ENCODE assay signal across 13 cellular contexts in genomic region chr6:39226606-39227300, GRCh38. TPM values are rescaled to one million over a fixed set of nuclear protein-coding genes. Genes with fewer than 3 reads are reported as not detected.
DNase-seq lines count a peak whose midpoint lies in the region; ATAC-seq and TF ChIP-seq lines count a peak whose summit lies in the region.
"Had no signal": no experiment of that assay in that cellular context is flagged by ENCODE, and none has a peak within 500 bp of the region (broad histone marks: within the 10 kb centered on the region; RNA-seq: fewer than 3 reads in every experiment).

No MANE protein-coding gene starts in this region.

- H3K4me1 ChIP-seq in hepatocyte (ENCODE audit: insufficient read depth): peaks cover 42% of the 10 kb centered on the region

- no peaks in the 10 kb centered on the region for H3K9me3 ChIP-seq in hepatocyte (ENCODE audit: low read depth)

- H3K4me3 Mint-ChIP-seq in activated CD4-positive, alpha-beta T cell treated with anti-CD3 and anti-CD28 coated beads, Interleukin-2, amount 10 ng/mL, durations not matched to agents 24 days and 14 days: peak overlapping the region; percentile 94
- peak overlapping the region; percentile 68 for H3K4me3 Mint-ChIP-seq in activated CD4-positive, alpha-beta memory T cell treated with anti-CD3 and anti-CD28 coated beads, Interleukin-2, amount 10 ng/mL, durations not matched to agents 7 days and 5 days
- H3K4me3 Mint-ChIP-seq in stimulated activated effector memory CD8-positive, alpha-beta T cell treated with anti-CD3 and anti-CD28 coated beads, Interleukin-12 subunit alpha, Interleukin-12 subunit beta, amount 100 ng/mL, for 72 hours: peak overlapping the region; percentile 73

- H4K20me1 ChIP-seq in hepatocyte (ENCODE audit: insufficient read depth, poor library complexity, severe bottlenecking): peaks cover 2% of the 10 kb centered on the region

- H3K36me3 Mint-ChIP-seq in activated CD4-positive, alpha-beta T cell treated with anti-CD3 and anti-CD28 coated beads, Interleukin-2, amount 10 ng/mL, durations not matched to agents 24 days and 14 days (ENCODE audit: low read depth): peaks cover 58% of the 10 kb centered on the region
- peaks cover 31% of the 10 kb centered on the region for H3K36me3 Mint-ChIP-seq in activated CD4-positive, alpha-beta memory T cell treated with anti-CD3 and anti-CD28 coated beads, Interleukin-2, amount 10 ng/mL, durations not matched to agents 7 days and 5 days (ENCODE audit: low read depth)
- peaks cover 11% of the 10 kb centered on the region for H3K36me3 Mint-ChIP-seq in stimulated activated effector memory CD8-positive, alpha-beta T cell treated with anti-CD3 and anti-CD28 coated beads, Interleukin-12 subunit alpha, Interleukin-12 subunit beta, amount 100 ng/mL, for 72 hours

- H3K4me1 Mint-ChIP-seq in activated CD4-positive, alpha-beta T cell treated with anti-CD3 and anti-CD28 coated beads, Interleukin-2, amount 10 ng/mL, durations not matched to agents 24 days and 14 days: peaks cover 67% of the 10 kb centered on the region
- peaks cover 66% of the 10 kb centered on the region for H3K4me1 Mint-ChIP-seq in activated CD4-positive, alpha-beta memory T cell treated with anti-CD3 and anti-CD28 coated beads, Interleukin-2, amount 10 ng/mL, durations not matched to agents 7 days and 5 days
- peaks cover 70% of the 10 kb centered on the region for H3K4me1 Mint-ChIP-seq in stimulated activated effector memory CD8-positive, alpha-beta T cell treated with anti-CD3 and anti-CD28 coated beads, Interleukin-12 subunit alpha, Interleukin-12 subunit beta, amount 100 ng/mL, for 72 hours

- no peak for TF ChIP-seq CTCF in hepatocyte (IDR thresholded peaks at IDR 0.05; ENCODE audit: poor library complexity)

- H3K36me3 ChIP-seq in hepatocyte (replicated peaks; ENCODE audit: insufficient read depth, low read depth): no peaks in the 10 kb centered on the region

- H3K9me2 ChIP-seq in hepatocyte (replicated peaks; ENCODE audit: insufficient read depth): no peaks in the 10 kb centered on the region

- H3K27me3 Mint-ChIP-seq in activated CD4-positive, alpha-beta T cell treated with anti-CD3 and anti-CD28 coated beads, Interleukin-2, amount 10 ng/mL, durations not matched to agents 24 days and 14 days: no peaks in the 10 kb centered on the region
- H3K27me3 Mint-ChIP-seq in activated CD4-positive, alpha-beta memory T cell treated with anti-CD3 and anti-CD28 coated beads, Interleukin-2, amount 10 ng/mL, durations not matched to agents 7 days and 5 days: no peaks in the 10 kb centered on the region

- peaks cover 17% of the 10 kb centered on the region for H3K27me3 ChIP-seq in hepatocyte

- peaks cover 48% of the 10 kb centered on the region for H3K79me2 ChIP-seq in hepatocyte

- no peak overlapping the region for H3K27ac ChIP-seq in hepatocyte

- intact Hi-C loops in activated CD4-positive, alpha-beta T cell treated with anti-CD3 and anti-CD28 coated beads, Interleukin-2, amount 10 ng/mL, durations not matched to agents 24 days and 14 days (cut with micrococcal nuclease): loop anchor here (5.0 to 10.0 kb wide), 2 partner anchors 349 to 1848 kb away; partner anchors contain the start of genes NFYA and OARD1

- H3K27ac Mint-ChIP-seq in activated CD4-positive, alpha-beta T cell treated with anti-CD3 and anti-CD28 coated beads, Interleukin-2, amount 10 ng/mL, durations not matched to agents 24 days and 14 days: peak overlapping the region; percentile 86
- peak overlapping the region; percentile 96 for H3K27ac Mint-ChIP-seq in activated CD4-positive, alpha-beta memory T cell treated with anti-CD3 and anti-CD28 coated beads, Interleukin-2, amount 10 ng/mL, durations not matched to agents 7 days and 5 days
- H3K27ac Mint-ChIP-seq in stimulated activated effector memory CD8-positive, alpha-beta T cell treated with anti-CD3 and anti-CD28 coated beads, Interleukin-12 subunit alpha, Interleukin-12 subunit beta, amount 100 ng/mL, for 72 hours: peak overlapping the region; percentile 71

- CTCF ChIA-PET in activated CD4-positive, alpha-beta memory T cell treated with anti-CD3 and anti-CD28 coated beads, Interleukin-2, amount 10 ng/mL, durations not matched to agents 7 days and 5 days (lab: Charles Lee): interaction anchor here (1.0 kb wide), 1 partner anchor 74 kb away, joined by 3 read pairs; no protein-coding TSS in a partner anchor

- peaks cover 12% of the 10 kb centered on the region for H3K9me3 Mint-ChIP-seq in activated CD4-positive, alpha-beta T cell treated with anti-CD3 and anti-CD28 coated beads, Interleukin-2, amount 10 ng/mL, durations not matched to agents 24 days and 14 days
- no peaks in the 10 kb centered on the region for H3K9me3 Mint-ChIP-seq in activated CD4-positive, alpha-beta memory T cell treated with anti-CD3 and anti-CD28 coated beads, Interleukin-2, amount 10 ng/mL, durations not matched to agents 7 days and 5 days
- H3K9me3 Mint-ChIP-seq in stimulated activated effector memory CD8-positive, alpha-beta T cell treated with anti-CD3 and anti-CD28 coated beads, Interleukin-12 subunit alpha, Interleukin-12 subunit beta, amount 100 ng/mL, for 72 hours: no peaks in the 10 kb centered on the region

- no peak for ATAC-seq in stimulated activated effector memory CD8-positive, alpha-beta T cell treated with anti-CD3 and anti-CD28 coated beads, Interleukin-12 subunit alpha, Interleukin-12 subunit beta, amount 100 ng/mL, for 72 hours
- ATAC-seq: left lobe of liver had no signal

- H3K4me2 ChIP-seq in hepatocyte: peak overlapping the region; percentile 98

- POLR2A ChIA-PET in activated CD4-positive, alpha-beta memory T cell treated with anti-CD3 and anti-CD28 coated beads, Interleukin-2, amount 10 ng/mL, durations not matched to agents 7 days and 5 days (lab: Charles Lee): interaction anchor here (1.0 to 3.1 kb wide), 3 partner anchors 10 to 112 kb away, joined by 3 to 17 read pairs (median 3); partner anchors contain the start of gene SAYSD1

- no peak overlapping the region for H2AFZ ChIP-seq in hepatocyte

- H3K4me3 ChIP-seq in hepatocyte: peak overlapping the region; percentile 16

- peak; percentile 67 for DNase-seq in activated CD4-positive, alpha-beta T cell treated with anti-CD3 and anti-CD28 coated beads, Interleukin-2, amount 10 ng/mL, durations not matched to agents 24 days and 14 days
- no peak for DNase-seq in activated CD4-positive, alpha-beta T cell treated with anti-CD3 and anti-CD28 coated beads for 4 hours
- no peak for DNase-seq in activated CD4-positive, alpha-beta memory T cell treated with anti-CD3 and anti-CD28 coated beads, Interleukin-2, amount 10 ng/mL, durations not matched to agents 7 days and 5 days
- DNase-seq in hepatocyte (ENCODE audit: low spot score) (no peak), Ammon's horn (ENCODE audit: low spot score) (no peak), SW 1271 (lab: John Stamatoyannopoulos, UW) (no peak)
- DNase-seq in stimulated activated effector memory CD8-positive, alpha-beta T cell treated with anti-CD3 and anti-CD28 coated beads, Interleukin-12 subunit alpha, Interleukin-12 subunit beta, amount 100 ng/mL, for 72 hours (ENCODE audit: low spot score in 2 of 2): no peak
- no peak for DNase-seq in effector CD4-positive, alpha-beta T cell
- DNase-seq: activated gamma-delta T cell had no signal

- 77% methylated on average over 11 of the region's 11 CpGs for WGBS in hepatocyte (ENCODE audit: low lambda C conversion rate, missing lambda C conversion rate)

RNA-seq across cellular contexts. Expression of gene KCNK5, which starts 2.5 kb away (rescaled TPM):
- 33.8 and 35.3 TPM in 2 replicates for total RNA-seq in activated CD4-positive, alpha-beta T cell treated with anti-CD3 and anti-CD28 coated beads, Interleukin-2, amount 10 ng/mL, durations not matched to agents 24 days and 14 days
- 1 to 10 TPM; 8.6 to 9.2 TPM for total RNA-seq in activated CD4-positive, alpha-beta memory T cell treated with anti-CD3 and anti-CD28 coated beads, Interleukin-2, amount 10 ng/mL, durations not matched to agents 7 days and 5 days
- 11.4 and 11.6 TPM in 2 replicates for total RNA-seq in hepatocyte
- 6.6 and 10.7 TPM in 2 replicates for polyA plus RNA-seq in hepatocyte
- total RNA-seq: dermis microvascular lymphatic vessel endothelial cell, M059J, pulmonary artery endothelial cell had no signal
